ENCODE assay signal across 10 cellular contexts in the genomic region with DNA sequence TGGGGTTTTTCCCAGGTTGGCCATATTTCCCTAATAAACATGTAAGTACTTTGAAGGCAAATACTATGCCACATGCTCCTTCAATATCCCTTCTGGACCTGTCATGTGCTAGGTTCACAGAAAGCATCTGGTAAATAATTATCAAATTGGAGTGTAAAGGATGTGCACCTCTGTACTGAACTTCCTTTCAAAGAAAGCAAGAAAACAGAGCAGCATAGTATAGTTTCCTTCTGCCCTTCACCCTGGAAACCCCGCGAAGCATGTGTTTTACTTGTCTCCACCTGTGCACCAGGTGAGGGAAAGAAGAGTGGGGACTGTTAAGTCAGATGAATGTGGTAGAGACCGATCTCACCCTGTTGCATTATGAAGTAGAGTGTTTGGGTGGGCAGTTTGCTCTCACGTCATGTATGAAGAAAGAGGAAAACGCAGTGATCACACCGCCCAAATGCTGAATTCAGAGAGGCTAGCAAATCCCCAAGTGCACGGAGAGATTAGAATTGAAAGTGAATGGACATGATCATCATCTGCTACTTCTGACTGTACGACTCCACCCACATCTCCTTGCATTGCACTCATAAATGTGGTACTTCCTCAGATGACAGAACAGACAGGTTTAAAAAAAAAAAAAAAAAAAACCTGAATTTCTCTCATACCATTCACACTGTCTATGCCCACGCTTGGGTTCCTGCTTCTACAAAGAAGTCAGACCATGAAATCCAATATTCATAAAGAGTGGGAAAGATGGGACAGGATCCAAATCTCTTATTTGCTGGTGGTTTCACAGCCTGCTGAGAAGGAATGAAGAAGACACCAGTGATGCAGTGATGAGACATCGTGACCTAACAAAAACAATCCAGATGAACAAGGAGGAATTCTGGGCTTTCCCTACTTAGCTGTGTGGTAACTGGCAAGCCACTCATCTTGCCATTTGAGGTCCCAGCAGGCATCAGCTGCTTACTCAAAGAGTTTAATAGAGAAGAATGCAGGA.
DNase-seq lines count a peak whose midpoint lies in the region; ATAC-seq and TF ChIP-seq lines count a peak whose summit lies in the region.
"Had no signal": no experiment of that assay in that cellular context is flagged by ENCODE, and none has a peak within 500 bp of the region (broad histone marks: within the 10 kb centered on the region; RNA-seq: fewer than 3 reads in every experiment).

No MANE protein-coding gene starts in this region.

- no peak overlapping the region for H4K8ac ChIP-seq in mesendoderm (ENCODE audit: low read depth, low read length)

- in situ Hi-C loops in KBM-7 (cut with MboI; ENCODE audit: low pct_unique_long_range_greater_than_20kb, low sequenced_read_pairs): no loop called here

- H4K5ac ChIP-seq in mesendoderm (ENCODE audit: low read length): no peak overlapping the region

- H3K79me2 ChIP-seq in mesendoderm (ENCODE audit: control insufficient read depth, insufficient read depth, low read length): no peaks in the 10 kb centered on the region

- no CpG with 5 or more reads among the region's 10 CpGs for WGBS in mesendoderm (ENCODE audit: extremely low coverage, insufficient coverage, low lambda C conversion rate)

- H3K27me3 ChIP-seq in BLaER1 (no peaks in the 10 kb centered on the region), mesendoderm (ENCODE audit: insufficient read depth, low read length, poor library complexity) (no peaks in the 10 kb centered on the region)

- H2BK15ac ChIP-seq in mesendoderm (replicated peaks; ENCODE audit: low read depth): no peak overlapping the region

- H3K4ac ChIP-seq in mesendoderm (ENCODE audit: low read depth, low read length): no peak overlapping the region

- peaks cover 13% of the 10 kb centered on the region; the same call in 1 of the 2 replicates for H3K9me3 ChIP-seq in BLaER1

- H2BK120ac ChIP-seq in mesendoderm (ENCODE audit: low read depth, low read length): no peak overlapping the region

- no peak overlapping the region for H3K18ac ChIP-seq in mesendoderm (ENCODE audit: low read length)

- no peak overlapping the region for H3K27ac Mint-ChIP-seq in WTC11

- CTCF ChIA-PET in WTC11 (lab: Charles Lee): no interaction called here

- H2BK5ac ChIP-seq in mesendoderm (ENCODE audit: low read length): no peak overlapping the region

- ATAC-seq in GM19467 (IDR thresholded peaks at IDR 0.05; ENCODE audit: unreplicated experiment) (peak; percentile 76), WTC11 (no peak)

- TF ChIP-seq CTCF in WTC11 (IDR thresholded peaks at IDR 0.05): no peak

- no peak overlapping the region for H3K4me3 ChIP-seq in BLaER1
- H3K4me3 ChIP-seq in mesendoderm (ENCODE audit: low read length): no peak overlapping the region

- H3K4me2 ChIP-seq in BLaER1 (peak overlapping the region; percentile 43), mesendoderm (ENCODE audit: low read length) (no peak overlapping the region)
- H3K4me2 ChIP-seq: KMS-11 had no signal

- H4K20me1 ChIP-seq in BLaER1: no peaks in the 10 kb centered on the region

- H3K9ac ChIP-seq in BLaER1 (no peak overlapping the region), mesendoderm (ENCODE audit: low read length) (no peak overlapping the region)
- H3K9ac ChIP-seq: KMS-11 had no signal

- H3K27me3 Mint-ChIP-seq in WTC11 (ENCODE audit: low read depth): no peaks in the 10 kb centered on the region; the same call in 1 of the 2 replicates

- H3K4me1 ChIP-seq in BLaER1 (peaks cover 51% of the 10 kb centered on the region), mesendoderm (ENCODE audit: control insufficient read depth, low read depth, low read length) (no peaks in the 10 kb centered on the region)

- H3K27ac ChIP-seq in BLaER1 (peak overlapping the region; percentile 52), mesendoderm (ENCODE audit: low read depth, low read length) (no peak overlapping the region)
- H3K27ac ChIP-seq: KMS-11 had no signal

- no peak overlapping the region for H2AK5ac ChIP-seq in mesendoderm (ENCODE audit: low read length)

- peaks cover 7% of the 10 kb centered on the region for H3K4me1 Mint-ChIP-seq in WTC11

- H3K79me1 ChIP-seq in mesendoderm (ENCODE audit: low read length): no peaks in the 10 kb centered on the region

- DNase-seq in KBM-7 (peak; percentile 67), astrocyte of the hippocampus (ENCODE audit: low read depth, low spot score) (peak; percentile 2), SHP77 treated with DMSO at 0.1 percent for 48 hours (lab: John Stamatoyannopoulos, UW) (no peak), WTC11 (ENCODE audit: low spot score) (no peak), NCI-H2029 treated with DMSO at 0.1 percent for 48 hours (lab: John Stamatoyannopoulos, UW) (no peak), mesendoderm (no peak)
- DNase-seq: SHP77 had no signal

- H3K56ac ChIP-seq in mesendoderm (ENCODE audit: low read length): no peak overlapping the region

- no peaks in the 10 kb centered on the region for H3K36me3 Mint-ChIP-seq in WTC11

- H3K4me3 Mint-ChIP-seq in WTC11: no peak overlapping the region

- H3K23ac ChIP-seq in mesendoderm (ENCODE audit: low read length): no peak overlapping the region

- H3K36me3 ChIP-seq in BLaER1 (no peaks in the 10 kb centered on the region), mesendoderm (ENCODE audit: control insufficient read depth, insufficient read depth, low read length) (no peaks in the 10 kb centered on the region)

- POLR2A ChIA-PET in WTC11 (lab: Charles Lee): no interaction called here

- no peaks in the 10 kb centered on the region; the same call in 1 of the 2 replicates for H3K9me3 Mint-ChIP-seq in WTC11

TF ChIP-seq in WTC11, 78 proteins besides CTCF, POLR2A, EP300 and RAD21:
- TF ChIP-seq SMAD3 (CRISPR knock-in tag; IDR thresholded peaks at IDR 0.05; ENCODE audit: borderline replicate concordance) (no peak), NR2C2 (CRISPR knock-in tag; IDR thresholded peaks at IDR 0.05) (no peak)

Comparison
In these comparisons a context has a peak if more than half of its experiments do, and no peak if none do; other contexts are left out.
1. DNase-seq: peak in KBM-7 (single experiment) and astrocyte of the hippocampus (single experiment); none in SHP77 treated with DMSO at 0.1 percent for 48 hours (single experiment), WTC11 (single experiment), NCI-H2029 treated with DMSO at 0.1 percent for 48 hours (single experiment) and mesendoderm (single experiment).